Comparison of ENCODE assay signal across 8 cellular contexts in the genomic region with DNA sequence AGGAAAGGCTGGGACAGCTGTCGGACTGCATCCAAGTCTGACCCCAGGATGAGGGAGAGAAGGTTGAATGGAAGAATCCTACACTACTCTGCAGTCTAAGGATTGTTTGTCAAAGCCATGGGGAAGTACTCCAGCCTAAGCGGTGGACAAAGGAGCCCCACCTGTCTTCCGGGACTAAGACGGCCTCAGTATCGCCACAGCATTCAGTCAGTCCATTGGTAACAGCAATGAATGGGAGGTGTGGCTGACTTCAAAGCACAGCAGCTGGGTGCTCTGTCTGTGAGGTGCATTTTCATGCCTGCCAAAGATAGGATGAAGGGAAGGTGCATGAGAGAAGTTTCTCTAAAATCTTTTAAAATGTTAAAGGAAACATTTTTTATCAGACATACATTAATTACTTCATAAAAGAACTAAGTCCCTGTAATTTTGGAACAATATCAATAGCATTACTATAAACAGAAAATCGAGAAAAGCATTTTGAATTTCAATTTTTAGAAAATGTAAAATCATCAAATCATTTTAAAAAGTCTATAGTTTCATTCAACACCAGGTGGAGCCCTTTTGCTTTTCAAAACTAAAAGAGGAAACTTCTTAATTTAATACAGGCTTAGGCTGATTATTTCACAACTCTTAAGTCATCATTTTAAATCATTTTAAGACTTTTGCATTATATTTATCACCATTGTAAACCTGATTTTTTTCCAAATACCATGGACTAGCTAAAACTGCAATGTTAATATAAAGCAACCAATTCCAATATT. TPM values are rescaled to one million over a fixed set of nuclear protein-coding genes. Genes with fewer than 3 reads are reported as not detected.
DNase-seq lines count a peak whose midpoint lies in the region; ATAC-seq and TF ChIP-seq lines count a peak whose summit lies in the region.

No MANE protein-coding gene starts in this region.

- H3K9me3 ChIP-seq in IMR-90 (ENCODE audit: control insufficient read depth, insufficient read depth, low read length) = no peaks in the 10 kb centered on the region
- no peaks in the 10 kb centered on the region for H3K9me3 ChIP-seq in gastrocnemius medialis

- H2BK5ac ChIP-seq in IMR-90 (ENCODE audit: low read depth, low read length, poor library complexity, severe bottlenecking) = no peak overlapping the region

- peak; percentile 26 for TF ChIP-seq CTCF in AG09309 (IDR thresholded peaks at IDR 0.05; ENCODE audit: control insufficient read depth, insufficient read depth, low read depth, low read length, missing control alignments)
- peak; percentile 72 for TF ChIP-seq CTCF in IMR-90 (conservative IDR thresholded peaks at IDR 0.05; ENCODE audit: low read depth, low read length)
- peak; percentile 60 for TF ChIP-seq CTCF in RWPE1 (conservative IDR thresholded peaks at IDR 0.05; ENCODE audit: low read depth)
- peak; percentile 27 for TF ChIP-seq CTCF in fibroblast of the aortic adventitia (IDR thresholded peaks at IDR 0.05; ENCODE audit: insufficient read depth, low read length)
- peak in 4 of 5 experiments; percentile 18 to 48 (median 32) for TF ChIP-seq CTCF in gastrocnemius medialis (IDR thresholded peaks at IDR 0.05 in 4 of 5, conservative IDR thresholded peaks at IDR 0.05 in 1 of 5)

- H3K27me3 ChIP-seq in IMR-90 (ENCODE audit: control insufficient read depth, insufficient read depth, low read length) (peaks cover 10% of the 10 kb centered on the region), gastrocnemius medialis (peaks cover 0 to 5% (median 0%) of the 10 kb centered on the region in 3 donors)

- peak; percentile 64 for TF ChIP-seq RAD21 in IMR-90 (IDR thresholded peaks at IDR 0.05; ENCODE audit: low read length)

- H4K91ac ChIP-seq in IMR-90 (ENCODE audit: insufficient read depth, low read depth, low read length) = no peak overlapping the region

- H4K20me1 ChIP-seq in IMR-90 (ENCODE audit: insufficient read depth, low read length) = no peaks in the 10 kb centered on the region

- intact Hi-C loops in IMR-90 (cut with micrococcal nuclease) (loop anchor here (1.0 to 5.0 kb wide), 2 partner anchors 127 to 418 kb away; no protein-coding TSS in a partner anchor), gastrocnemius medialis (cut with DNase I; ENCODE audit: low total_unique reads) (loop anchor here (2.0 kb wide), 1 partner anchor 128 kb away; no protein-coding TSS in a partner anchor)

- H3K4me2 ChIP-seq in IMR-90 (ENCODE audit: low read depth, low read length) = no peak overlapping the region

- no peak for DNase-seq in AG09309 (ENCODE audit: low read depth)
- peak; percentile 48 for DNase-seq in IMR-90
- DNase-seq in RWPE1 (ENCODE audit: low spot score) = peak; percentile 28
- peak; percentile 72 for DNase-seq in fibroblast of the aortic adventitia (ENCODE audit: low read depth)
- DNase-seq in gastrocnemius medialis = no peak
- DNase-seq in activated CD4-positive, CD25-positive, alpha-beta regulatory T cell (lab: John Stamatoyannopoulos, UW) = no peak
- no peak for DNase-seq in NCI-H187 (lab: John Stamatoyannopoulos, UW)

- no peak overlapping the region for H2BK20ac ChIP-seq in IMR-90 (ENCODE audit: low read depth, low read length)

- no peak for TF ChIP-seq POLR2A in IMR-90 (IDR thresholded peaks at IDR 0.05; ENCODE audit: low read depth, low read length)
- no peak for TF ChIP-seq POLR2A in gastrocnemius medialis (IDR thresholded peaks at IDR 0.05)

- in situ Hi-C loops in IMR-90 (cut with MboI; ENCODE audit: low sequenced_read_pairs) = loop anchor here (5.0 to 25.0 kb wide), 2 partner anchors 93 to 127 kb away; a partner anchor contains a TSS
- in situ Hi-C loops in gastrocnemius medialis (cut with MboI; ENCODE audit: low sequenced_read_pairs in 4 of 4) = loop anchor here (5.0 to 25.0 kb wide), 3 partner anchors 127 to 132 kb away; a partner anchor contains a TSS

- H3K56ac ChIP-seq in IMR-90 (ENCODE audit: extremely low read depth, insufficient read depth, low read length) = no peak overlapping the region

- no peak overlapping the region for H3K23ac ChIP-seq in IMR-90 (ENCODE audit: low read depth, low read length)

- H3K4me1 ChIP-seq in IMR-90 (ENCODE audit: control insufficient read depth, insufficient read depth, low read length) (no peaks in the 10 kb centered on the region), gastrocnemius medialis (no peaks in the 10 kb centered on the region)

- H3K9me1 ChIP-seq in IMR-90 (ENCODE audit: insufficient read depth, low read length) = no peaks in the 10 kb centered on the region

- CTCF ChIA-PET in IMR-90 (lab: Yijun Ruan, JAX) (interaction anchor here (1.0 to 4.1 kb wide), 2 partner anchors 11 to 128 kb away, joined by 4 to 26 read pairs; no protein-coding TSS in a partner anchor), RWPE1 (lab: Yijun Ruan, JAX) (interaction anchor here (0.6 to 3.9 kb wide), 4 partner anchors 11 to 949 kb away, joined by 3 to 46 read pairs (median 4); no protein-coding TSS in a partner anchor)

- H2AK5ac ChIP-seq in IMR-90 (ENCODE audit: low read depth, low read length) = no peak overlapping the region; the same call in 1 of the 2 replicates

- no peak overlapping the region for H3K14ac ChIP-seq in IMR-90 (replicated peaks; ENCODE audit: low read depth, low read length)

- dilution Hi-C loops in IMR-90 (cut with HindIII; ENCODE audit: low sequenced_read_pairs, unreplicated experiment) = no loop called here

- H2AFZ ChIP-seq in IMR-90 (replicated peaks; ENCODE audit: low read length, poor library complexity) = no peak overlapping the region

- no peak overlapping the region for H2BK15ac ChIP-seq in IMR-90 (ENCODE audit: low read depth, low read length)

- no peak overlapping the region for H3K9ac ChIP-seq in IMR-90 (ENCODE audit: low read depth, low read length)

- ATAC-seq in IMR-90 (ENCODE audit: low read depth) (no peak), gastrocnemius medialis (no peak), HG03521 (IDR thresholded peaks at IDR 0.05; ENCODE audit: unreplicated experiment) (no peak)

- H3K4me3 ChIP-seq in AG09309 (ENCODE audit: control insufficient read depth, low read depth, low read length) (no peak overlapping the region), IMR-90 (ENCODE audit: insufficient read depth, low read depth, low read length) (no peak overlapping the region), fibroblast of the aortic adventitia (ENCODE audit: low read depth, low read length) (no peak overlapping the region), gastrocnemius medialis (no peak overlapping the region)

- H3K18ac ChIP-seq in IMR-90 (ENCODE audit: low read depth, low read length) = no peak overlapping the region

- BruUV-seq in IMR-90 (replicated peaks; lab: Mats Ljungman, UMichigan) = no TSS peak

- no CpG with 5 or more reads among the region's 6 CpGs for WGBS in IMR-90 (ENCODE audit: extremely low coverage in 2 of 2, insufficient read length in 1 of 2), 2 experiments

- no peaks in the 10 kb centered on the region for H3K79me1 ChIP-seq in IMR-90 (ENCODE audit: low read depth in 1 of 2, low read length in 2 of 2)

- no peak overlapping the region for H3K27ac ChIP-seq in IMR-90 (ENCODE audit: insufficient read depth, low read length)
- no peak overlapping the region for H3K27ac ChIP-seq in RWPE1
- H3K27ac ChIP-seq in gastrocnemius medialis = no peak overlapping the region

- H2BK120ac ChIP-seq in IMR-90 (ENCODE audit: low read depth, low read length) = no peak overlapping the region

- no peak overlapping the region for H4K8ac ChIP-seq in IMR-90 (ENCODE audit: low read depth in 2 of 2, low read length in 2 of 2)

- POLR2A ChIA-PET in IMR-90 (lab: Charles Lee; ENCODE audit: unreplicated experiment) = no interaction called here
- POLR2A ChIA-PET in RWPE1 (lab: Yijun Ruan, JAX; ENCODE audit: low non-redundant PET) = no interaction called here

- H3K36me3 ChIP-seq in IMR-90 (ENCODE audit: control insufficient read depth, insufficient read depth, low read length) (no peaks in the 10 kb centered on the region), gastrocnemius medialis (no peaks in the 10 kb centered on the region)

- no peak overlapping the region for H3K4ac ChIP-seq in IMR-90 (ENCODE audit: low read depth, low read length)

- no peak overlapping the region for H2AK9ac ChIP-seq in IMR-90 (replicated peaks; ENCODE audit: low read depth, low read length, poor library complexity)

- no peak overlapping the region for H4K5ac ChIP-seq in IMR-90 (ENCODE audit: low read depth, low read length)

TF ChIP-seq in IMR-90, 13 proteins besides CTCF, POLR2A, EP300 and RAD21:
- TF ChIP-seq CEBPB (IDR thresholded peaks at IDR 0.05; ENCODE audit: low read depth, low read length) = peak; percentile 88
- peak; percentile 89 for TF ChIP-seq SMC3 (IDR thresholded peaks at IDR 0.05; ENCODE audit: low read depth, low read length)
- no peak for TF ChIP-seq FOS (IDR thresholded peaks at IDR 0.05; ENCODE audit: low read depth, low read length)

RNA-seq across cellular contexts. Expression of a gene that starts 27.6 kb away (rescaled TPM):
- total RNA-seq in IMR-90 (2012; rRNA removed) (10.8 and 12.5 TPM in 2 replicates), fibroblast of the aortic adventitia (ENCODE audit: low replicate concordance) (6.0 and 14.1 TPM in 2 replicates), gastrocnemius medialis (1 to 10 TPM in 2 of 4 donors, under 1 TPM in 2; 0.65 to 2.6 (median 1.7) TPM)
- polyA plus RNA-seq in IMR-90 (2012; rRNA removed) = 4.8 and 6.5 TPM in 2 replicates
- 0.40 and 0.57 TPM in 2 replicates for polyA plus RNA-seq in IMR-90 (2012; cell fraction: cytosol; rRNA removed)
- 12.4 and 58.0 TPM in 2 replicates for polyA plus RNA-seq in IMR-90 (2012; cell fraction: nucleus; rRNA removed; ENCODE audit: low replicate concordance)

Comparison
In these comparisons a context has a peak if more than half of its experiments do, and no peak if none do; other contexts are left out.
1. DNase-seq: peak in IMR-90 (single experiment), RWPE1 (single experiment) and fibroblast of the aortic adventitia (single experiment); none in AG09309 (single experiment), gastrocnemius medialis (0 of 2), activated CD4-positive, CD25-positive, alpha-beta regulatory T cell (0 of 4) and NCI-H187 (0 of 2).
2. Peak in every context shown above with its lines, with median percentiles within 50 percentile points of each other: CTCF ChIP-seq.